29 cellular contexts compared by ENCODE assay signal in the genomic region with DNA sequence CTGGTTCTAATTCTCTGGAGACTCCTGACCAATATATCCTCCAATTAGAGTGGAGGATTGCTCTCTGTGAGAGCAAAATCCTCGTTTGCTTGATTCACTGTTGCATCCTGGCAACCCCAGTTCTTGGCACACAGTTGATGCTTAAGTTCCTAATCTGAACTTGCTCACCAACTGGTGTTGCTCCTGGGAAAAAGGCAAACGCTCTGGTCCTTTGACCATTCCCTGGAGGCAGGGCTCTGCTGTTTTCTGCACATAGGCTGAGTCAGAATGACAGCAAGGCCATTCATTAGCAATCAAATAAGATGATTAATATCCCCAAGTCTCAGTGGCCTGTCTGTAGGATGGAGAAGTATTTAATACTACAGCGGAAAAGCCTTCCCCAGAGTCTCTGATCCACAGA.
DNase-seq lines count a peak whose midpoint lies in the region; ATAC-seq, FAIRE-seq and TF ChIP-seq lines count a peak whose summit lies in the region.
"Had no signal": no experiment of that assay in that cellular context is flagged by ENCODE, and none has a peak within 500 bp of the region (broad histone marks: within the 10 kb centered on the region; RNA-seq: fewer than 3 reads in every experiment).

No MANE protein-coding gene starts in this region.

- H3K79me2 ChIP-seq in mesendoderm (ENCODE audit: control insufficient read depth, insufficient read depth, low read length), result no peaks in the 10 kb centered on the region

- no peak for TF ChIP-seq CTCF in kidney (IDR thresholded peaks at IDR 0.05; ENCODE audit: borderline replicate concordance, extremely low read depth, insufficient read depth)

- no peak overlapping the region for H3K9ac ChIP-seq in mesendoderm (ENCODE audit: low read length)
- H3K9ac ChIP-seq in kidney (ENCODE audit: low read length in 2 of 2), result no peak overlapping the region

- no peak overlapping the region for H3K4me3 ChIP-seq in mesendoderm (ENCODE audit: low read length)
- no peak overlapping the region for H3K4me3 ChIP-seq in kidney (ENCODE audit: low read length in 2 of 2)

- ATAC-seq in activated CD4-positive, alpha-beta T cell treated with anti-CD3 and anti-CD28 coated beads for 36 hours, result no peak
- ATAC-seq: HCT116; sciatic nerve; stimulated activated effector memory CD8-positive, alpha-beta T cell treated with anti-CD3 and anti-CD28 coated beads, Interleukin-12 subunit alpha, Interleukin-12 subunit beta, amount 100 ng/mL, for 72 hours; T-helper 17 cell had no signal

- H3K36me3 Mint-ChIP-seq in activated CD4-positive, alpha-beta T cell treated with anti-CD3 and anti-CD28 coated beads for 36 hours (ENCODE audit: low read depth), result no peaks in the 10 kb centered on the region
- H3K36me3 Mint-ChIP-seq: activated naive CD8-positive, alpha-beta T cell treated with anti-CD3 and anti-CD28 coated beads, Interleukin-2, amount 10 ng/mL, durations not matched to agents 7 days and 5 days; stimulated activated effector memory CD8-positive, alpha-beta T cell treated with anti-CD3 and anti-CD28 coated beads, Interleukin-12 subunit alpha, Interleukin-12 subunit beta, amount 100 ng/mL, for 72 hours had no signal

- H3K4me1 ChIP-seq in mesendoderm (ENCODE audit: control insufficient read depth, low read depth, low read length), result no peaks in the 10 kb centered on the region
- H3K4me1 ChIP-seq in kidney (ENCODE audit: control insufficient read depth in 1 of 2, insufficient read depth in 1 of 2, low read depth in 1 of 2, low read length in 2 of 2), result no peaks in the 10 kb centered on the region

- H3K9me3 Mint-ChIP-seq in activated CD4-positive, alpha-beta T cell treated with anti-CD3 and anti-CD28 coated beads for 36 hours (ENCODE audit: low read depth), result no peaks in the 10 kb centered on the region
- H3K9me3 Mint-ChIP-seq: activated naive CD8-positive, alpha-beta T cell treated with anti-CD3 and anti-CD28 coated beads, Interleukin-2, amount 10 ng/mL, durations not matched to agents 7 days and 5 days; stimulated activated effector memory CD8-positive, alpha-beta T cell treated with anti-CD3 and anti-CD28 coated beads, Interleukin-12 subunit alpha, Interleukin-12 subunit beta, amount 100 ng/mL, for 72 hours had no signal

- WGBS in mesendoderm (ENCODE audit: extremely low coverage, insufficient coverage, low lambda C conversion rate), result no CpG with 5 or more reads among the region's 3 CpGs

- no peak overlapping the region for H2BK5ac ChIP-seq in mesendoderm (ENCODE audit: low read length)

- DNase-seq in EH (ENCODE audit: low read depth) (peak; percentile 77), RPMI7951 (ENCODE audit: low read depth) (peak; percentile 35), fibroblast of gingiva (ENCODE audit: low read depth) (peak; percentile 30), stromal cell of bone marrow (ENCODE audit: low read depth) (peak; percentile 40), mesendoderm (no peak), kidney (no peak), kidney tubule cell (ENCODE audit: low spot score) (no peak)
- no peak for DNase-seq in activated CD4-positive, alpha-beta T cell treated with anti-CD3 and anti-CD28 coated beads for 36 hours
- DNase-seq: activated CD4-positive, alpha-beta T cell treated with anti-CD3 and anti-CD28 coated beads for 4 hours; activated effector memory CD4-positive, alpha-beta T cell treated with anti-CD3 and anti-CD28 coated beads, Interleukin-2, amount 50 U/mL, for 16 hours; activated naive CD8-positive, alpha-beta T cell treated with anti-CD3 and anti-CD28 coated beads, Interleukin-2, amount 10 ng/mL, durations not matched to agents 7 days and 5 days; activated T-cell treated with anti-CD3 and anti-CD28 coated beads, Interleukin-2, amount 50 U/mL, for 1 hour; AML-193; CD8-positive, alpha-beta memory T cell; cerebellar nuclear complex; GDM1; left cardiac atrium; NCI-H2081 treated with DMSO at 0.1 percent for 48 hours; NCI-H226; stimulated activated CD4-positive, alpha-beta T cell treated with anti-CD3 and anti-CD28 coated beads, Interleukin-4, amount 100 ng/mL, for 24 hours; T-helper 17 cell had no signal

- H3K27me3 ChIP-seq in mesendoderm (ENCODE audit: insufficient read depth, low read length, poor library complexity), result no peaks in the 10 kb centered on the region

- no peak overlapping the region for H4K5ac ChIP-seq in mesendoderm (ENCODE audit: low read length)

- H3K4me3 Mint-ChIP-seq in activated CD4-positive, alpha-beta T cell treated with anti-CD3 and anti-CD28 coated beads for 36 hours, result no peak overlapping the region
- H3K4me3 Mint-ChIP-seq: activated naive CD8-positive, alpha-beta T cell treated with anti-CD3 and anti-CD28 coated beads, Interleukin-2, amount 10 ng/mL, durations not matched to agents 7 days and 5 days; CD8-positive, alpha-beta memory T cell; neural crest cell; stimulated activated effector memory CD8-positive, alpha-beta T cell treated with anti-CD3 and anti-CD28 coated beads, Interleukin-12 subunit alpha, Interleukin-12 subunit beta, amount 100 ng/mL, for 72 hours; T-helper 17 cell had no signal

- no peaks in the 10 kb centered on the region for H3K79me1 ChIP-seq in mesendoderm (ENCODE audit: low read length)

- no peak overlapping the region for H2BK120ac ChIP-seq in mesendoderm (ENCODE audit: low read depth, low read length)

- H3K4ac ChIP-seq in mesendoderm (ENCODE audit: low read depth, low read length), result no peak overlapping the region

- intact Hi-C loops in kidney (cut with DNase I), result no loop called here
- intact Hi-C loops in activated CD4-positive, alpha-beta T cell treated with anti-CD3 and anti-CD28 coated beads for 36 hours (cut with DNase I, micrococcal nuclease), result no loop called here

- no peak for FAIRE-seq in kidney (lab: Jason Lieb, UNC)
- FAIRE-seq: endothelial cell of umbilical vein, GM19239, urothelium cell line had no signal

- no peak overlapping the region for H2BK15ac ChIP-seq in mesendoderm (replicated peaks; ENCODE audit: low read depth)

- H3K36me3 ChIP-seq in mesendoderm (ENCODE audit: control insufficient read depth, insufficient read depth, low read length) (no peaks in the 10 kb centered on the region), kidney (ENCODE audit: control insufficient read depth in 1 of 2, insufficient read depth in 2 of 2, low read length in 2 of 2) (no peaks in the 10 kb centered on the region)

- no peak overlapping the region for H3K27ac ChIP-seq in mesendoderm (ENCODE audit: low read depth, low read length)
- no peak overlapping the region for H3K27ac ChIP-seq in kidney (ENCODE audit: low read depth in 2 of 2, low read length in 2 of 2)
- H3K27ac ChIP-seq: RWPE1 had no signal

- no peaks in the 10 kb centered on the region for H3K4me1 Mint-ChIP-seq in activated CD4-positive, alpha-beta T cell treated with anti-CD3 and anti-CD28 coated beads for 36 hours
- H3K4me1 Mint-ChIP-seq: CD8-positive, alpha-beta memory T cell; stimulated activated effector memory CD8-positive, alpha-beta T cell treated with anti-CD3 and anti-CD28 coated beads, Interleukin-12 subunit alpha, Interleukin-12 subunit beta, amount 100 ng/mL, for 72 hours; T-helper 17 cell had no signal

- peaks cover 11% of the 10 kb centered on the region for H3K27me3 Mint-ChIP-seq in activated CD4-positive, alpha-beta T cell treated with anti-CD3 and anti-CD28 coated beads for 36 hours

- CTCF ChIA-PET in activated CD4-positive, alpha-beta T cell treated with anti-CD3 and anti-CD28 coated beads for 36 hours (lab: Charles Lee), result no interaction called here

- H3K27ac Mint-ChIP-seq in activated CD4-positive, alpha-beta T cell treated with anti-CD3 and anti-CD28 coated beads for 36 hours, result no peak overlapping the region
- H3K27ac Mint-ChIP-seq: activated naive CD8-positive, alpha-beta T cell treated with anti-CD3 and anti-CD28 coated beads, Interleukin-2, amount 10 ng/mL, durations not matched to agents 7 days and 5 days; stimulated activated effector memory CD8-positive, alpha-beta T cell treated with anti-CD3 and anti-CD28 coated beads, Interleukin-12 subunit alpha, Interleukin-12 subunit beta, amount 100 ng/mL, for 72 hours; T-helper 17 cell had no signal

- no peak overlapping the region for H3K23ac ChIP-seq in mesendoderm (ENCODE audit: low read length)

- POLR2A ChIA-PET in activated CD4-positive, alpha-beta T cell treated with anti-CD3 and anti-CD28 coated beads for 36 hours (lab: Charles Lee), result no interaction called here

- no peak overlapping the region for H3K56ac ChIP-seq in mesendoderm (ENCODE audit: low read length)

- no peak overlapping the region for H2AK5ac ChIP-seq in mesendoderm (ENCODE audit: low read length)

- no peak overlapping the region for H3K4me2 ChIP-seq in mesendoderm (ENCODE audit: low read length)

- H3K9me3 ChIP-seq in kidney (ENCODE audit: control insufficient read depth in 1 of 2, low read length in 2 of 2), result no peaks in the 10 kb centered on the region

- H3K18ac ChIP-seq in mesendoderm (ENCODE audit: low read length), result no peak overlapping the region

- H4K8ac ChIP-seq in mesendoderm (ENCODE audit: low read depth, low read length), result no peak overlapping the region

Comparison
In these comparisons a context has a peak if more than half of its experiments do, and no peak if none do; other contexts are left out.
1. DNase-seq: peak in EH (single experiment), RPMI7951 (single experiment), fibroblast of gingiva (single experiment) and stromal cell of bone marrow (single experiment); none in mesendoderm (single experiment), kidney (single experiment), activated CD4-positive, alpha-beta T cell treated with anti-CD3 and anti-CD28 coated beads for 36 hours (single experiment) and kidney tubule cell (single experiment).